37 cellular contexts compared by ENCODE assay signal in genomic region chrX:30317308-30317707, GRCh38. TPM values are rescaled to one million over a fixed set of nuclear protein-coding genes. Genes with fewer than 3 reads are reported as not detected.
"Had no signal": no experiment of that assay in that cellular context is flagged by ENCODE, and none has a peak within 500 bp of the region (broad histone marks: within the 10 kb centered on the region; RNA-seq: fewer than 3 reads in every experiment).

No MANE protein-coding gene starts in this region.

- H3K36me3 ChIP-seq: adrenal gland, esophagus muscularis mucosa, gastroesophageal sphincter, heart right ventricle had no signal

- ATAC-seq: activated CD4-positive, alpha-beta T cell treated with anti-CD3 and anti-CD28 coated beads for 36 hours; activated CD8-positive, alpha-beta memory T cell treated with anti-CD3 and anti-CD28 coated beads, Interleukin-2, amount 10 ng/mL, durations not matched to agents 7 days and 5 days; activated CD8-positive, alpha-beta T cell treated with anti-CD3 and anti-CD28 coated beads, Interleukin-2, amount 10 ng/mL, durations not matched to agents 7 days and 5 days; activated naive CD8-positive, alpha-beta T cell treated with anti-CD3 and anti-CD28 coated beads, Interleukin-2, amount 50 U/mL, for 24 hours; gastroesophageal sphincter; heart right ventricle had no signal

- H3K4me3 ChIP-seq: adrenal gland, coronary artery, dorsolateral prefrontal cortex, esophagus muscularis mucosa, gastroesophageal sphincter, heart right ventricle had no signal

- H3K4me3 Mint-ChIP-seq: activated CD4-positive, alpha-beta memory T cell treated with anti-CD3 and anti-CD28 coated beads for 36 hours; activated CD4-positive, alpha-beta T cell treated with anti-CD3 and anti-CD28 coated beads for 36 hours; activated CD4-positive, alpha-beta T cell treated with anti-CD3 and anti-CD28 coated beads, Interleukin-2, amount 10 ng/mL, durations not matched to agents 24 days and 14 days; activated CD8-positive, alpha-beta memory T cell treated with anti-CD3 and anti-CD28 coated beads, Interleukin-2, amount 10 ng/mL, durations not matched to agents 7 days and 5 days; activated CD8-positive, alpha-beta T cell treated with anti-CD3 and anti-CD28 coated beads, Interleukin-2, amount 10 ng/mL, durations not matched to agents 7 days and 5 days; activated naive CD4-positive, alpha-beta T cell treated with anti-CD3 and anti-CD28 coated beads for 36 hours; activated naive CD4-positive, alpha-beta T cell treated with anti-CD3 and anti-CD28 coated beads, Interleukin-2, amount 50 U/mL, for 24 hours; activated naive CD8-positive, alpha-beta T cell treated with anti-CD3 and anti-CD28 coated beads for 36 hours; activated naive CD8-positive, alpha-beta T cell treated with anti-CD3 and anti-CD28 coated beads, Interleukin-2, amount 50 U/mL, for 24 hours; activated T-helper 1 cell treated with anti-CD3 and anti-CD28 coated beads, Interleukin-12 subunit alpha, Interleukin-12 subunit beta, Interleukin-2, Interleukin-4 antibody, amounts not matched to agents 30 ng/mL and 10 ng/mL and 1 ng/mL, durations not matched to agents 14 hours and 24 hours and 36 hours; brain; central memory CD8-positive, alpha-beta T cell; dendritic cell treated with granulocyte-macrophage colony-stimulating factor and Interleukin-4, amounts not matched to agents 40 ng/mL and 50 ng/mL, for 4 days had no signal

- H3K4me1 Mint-ChIP-seq: activated CD4-positive, alpha-beta T cell treated with anti-CD3 and anti-CD28 coated beads for 36 hours; activated CD4-positive, alpha-beta T cell treated with anti-CD3 and anti-CD28 coated beads, Interleukin-2, amount 10 ng/mL, durations not matched to agents 24 days and 14 days; activated CD8-positive, alpha-beta memory T cell treated with anti-CD3 and anti-CD28 coated beads, Interleukin-2, amount 10 ng/mL, durations not matched to agents 7 days and 5 days; activated naive CD4-positive, alpha-beta T cell treated with anti-CD3 and anti-CD28 coated beads, Interleukin-2, amount 50 U/mL, for 24 hours; activated naive CD8-positive, alpha-beta T cell treated with anti-CD3 and anti-CD28 coated beads for 36 hours; activated naive CD8-positive, alpha-beta T cell treated with anti-CD3 and anti-CD28 coated beads, Interleukin-2, amount 50 U/mL, for 24 hours; brain; central memory CD8-positive, alpha-beta T cell had no signal

- H3K9me3 Mint-ChIP-seq: activated CD4-positive, alpha-beta memory T cell treated with anti-CD3 and anti-CD28 coated beads for 36 hours; activated CD4-positive, alpha-beta T cell treated with anti-CD3 and anti-CD28 coated beads, Interleukin-2, amount 10 ng/mL, durations not matched to agents 24 days and 14 days; activated naive CD4-positive, alpha-beta T cell treated with anti-CD3 and anti-CD28 coated beads for 36 hours; activated naive CD4-positive, alpha-beta T cell treated with anti-CD3 and anti-CD28 coated beads, Interleukin-2, amount 50 U/mL, for 24 hours; activated naive CD8-positive, alpha-beta T cell treated with anti-CD3 and anti-CD28 coated beads for 36 hours; activated naive CD8-positive, alpha-beta T cell treated with anti-CD3 and anti-CD28 coated beads, Interleukin-2, amount 50 U/mL, for 24 hours; activated T-helper 1 cell treated with anti-CD3 and anti-CD28 coated beads, Interleukin-12 subunit alpha, Interleukin-12 subunit beta, Interleukin-2, Interleukin-4 antibody, amounts not matched to agents 30 ng/mL and 10 ng/mL and 1 ng/mL, durations not matched to agents 14 hours and 24 hours and 36 hours; activated T-helper 2 cell treated with anti-CD3 and anti-CD28 coated beads, Interferon-gamma antibody, Interleukin-2, Interleukin-4, amounts not matched to agents 10 μg/mL and 5 μg/mL and 100 μg/mL, durations not matched to agents 14 hours and 24 hours and 36 hours; central memory CD8-positive, alpha-beta T cell; dendritic cell treated with granulocyte-macrophage colony-stimulating factor and Interleukin-4, amounts not matched to agents 40 ng/mL and 50 ng/mL, for 4 days had no signal

- DNase-seq: activated CD4-positive, alpha-beta memory T cell treated with anti-CD3 and anti-CD28 coated beads for 36 hours; activated CD4-positive, alpha-beta T cell treated with anti-CD3 and anti-CD28 coated beads for 36 hours; activated CD4-positive, alpha-beta T cell treated with anti-CD3 and anti-CD28 coated beads, Interleukin-2, amount 10 ng/mL, durations not matched to agents 24 days and 14 days; activated CD4-positive, CD25-positive, alpha-beta regulatory T cell; activated CD4-positive, CD25-positive, alpha-beta regulatory T cell treated with anti-CD3 and anti-CD28 coated beads, Interleukin-2, amount 50 U/mL, for 72 hours; activated CD8-positive, alpha-beta memory T cell treated with anti-CD3 and anti-CD28 coated beads, Interleukin-2, amount 10 ng/mL, durations not matched to agents 7 days and 5 days; activated CD8-positive, alpha-beta memory T cell treated with anti-CD3 and anti-CD28 coated beads, Interleukin-2, amount 50 U/mL, for 4 hours; activated CD8-positive, alpha-beta T cell treated with anti-CD3 and anti-CD28 coated beads, Interleukin-2, amount 10 ng/mL, durations not matched to agents 7 days and 5 days; activated effector memory CD4-positive, alpha-beta T cell treated with anti-CD3 and anti-CD28 coated beads, Interleukin-2, amount 50 U/mL, for 16 hours; activated naive CD4-positive, alpha-beta T cell treated with anti-CD3 and anti-CD28 coated beads for 36 hours; activated naive CD8-positive, alpha-beta T cell treated with anti-CD3 and anti-CD28 coated beads for 36 hours; activated naive CD8-positive, alpha-beta T cell treated with anti-CD3 and anti-CD28 coated beads, Interleukin-2, amount 50 U/mL, for 24 hours; activated T-cell treated with anti-CD3 and anti-CD28 coated beads, Interleukin-2, amount 50 U/mL, for 1 hour; activated T-cell treated with anti-CD3 and anti-CD28 coated beads, Interleukin-2, amount 50 U/mL, for 48 hours; adrenal gland; amygdala; aorta; dorsolateral prefrontal cortex; effector memory CD4-positive, alpha-beta T cell; erythroblast; foreskin melanocyte; heart right ventricle; T-helper 2 cell had no signal

- H3K27ac ChIP-seq: adrenal gland, coronary artery, dorsolateral prefrontal cortex, esophagus muscularis mucosa, gastroesophageal sphincter, heart right ventricle had no signal

- H3K27me3 Mint-ChIP-seq: activated CD4-positive, alpha-beta memory T cell treated with anti-CD3 and anti-CD28 coated beads for 36 hours; activated CD4-positive, alpha-beta T cell treated with anti-CD3 and anti-CD28 coated beads for 36 hours; activated CD4-positive, alpha-beta T cell treated with anti-CD3 and anti-CD28 coated beads, Interleukin-2, amount 10 ng/mL, durations not matched to agents 24 days and 14 days; activated CD8-positive, alpha-beta memory T cell treated with anti-CD3 and anti-CD28 coated beads, Interleukin-2, amount 10 ng/mL, durations not matched to agents 7 days and 5 days; activated naive CD4-positive, alpha-beta T cell treated with anti-CD3 and anti-CD28 coated beads, Interleukin-2, amount 50 U/mL, for 24 hours; activated naive CD8-positive, alpha-beta T cell treated with anti-CD3 and anti-CD28 coated beads for 36 hours; activated naive CD8-positive, alpha-beta T cell treated with anti-CD3 and anti-CD28 coated beads, Interleukin-2, amount 50 U/mL, for 24 hours; central memory CD8-positive, alpha-beta T cell had no signal

- H3K36me3 Mint-ChIP-seq: activated CD4-positive, alpha-beta memory T cell treated with anti-CD3 and anti-CD28 coated beads for 36 hours; activated CD8-positive, alpha-beta memory T cell treated with anti-CD3 and anti-CD28 coated beads, Interleukin-2, amount 10 ng/mL, durations not matched to agents 7 days and 5 days; activated naive CD4-positive, alpha-beta T cell treated with anti-CD3 and anti-CD28 coated beads, Interleukin-2, amount 50 U/mL, for 24 hours; activated naive CD8-positive, alpha-beta T cell treated with anti-CD3 and anti-CD28 coated beads for 36 hours; brain had no signal

- H3K9me3 ChIP-seq: adrenal gland, esophagus muscularis mucosa, gastroesophageal sphincter, heart right ventricle had no signal

- H3K4me1 ChIP-seq: esophagus muscularis mucosa, gastroesophageal sphincter, heart right ventricle had no signal

- FAIRE-seq: bronchial epithelial cell had no signal

- H3K27ac Mint-ChIP-seq: activated CD4-positive, alpha-beta memory T cell treated with anti-CD3 and anti-CD28 coated beads for 36 hours; activated CD4-positive, alpha-beta T cell treated with anti-CD3 and anti-CD28 coated beads for 36 hours; activated CD4-positive, alpha-beta T cell treated with anti-CD3 and anti-CD28 coated beads, Interleukin-2, amount 10 ng/mL, durations not matched to agents 24 days and 14 days; activated CD8-positive, alpha-beta memory T cell treated with anti-CD3 and anti-CD28 coated beads, Interleukin-2, amount 10 ng/mL, durations not matched to agents 7 days and 5 days; activated CD8-positive, alpha-beta T cell treated with anti-CD3 and anti-CD28 coated beads, Interleukin-2, amount 10 ng/mL, durations not matched to agents 7 days and 5 days; activated naive CD4-positive, alpha-beta T cell treated with anti-CD3 and anti-CD28 coated beads for 36 hours; activated naive CD4-positive, alpha-beta T cell treated with anti-CD3 and anti-CD28 coated beads, Interleukin-2, amount 50 U/mL, for 24 hours; activated naive CD8-positive, alpha-beta T cell treated with anti-CD3 and anti-CD28 coated beads for 36 hours; activated naive CD8-positive, alpha-beta T cell treated with anti-CD3 and anti-CD28 coated beads, Interleukin-2, amount 50 U/mL, for 24 hours; activated T-helper 1 cell treated with anti-CD3 and anti-CD28 coated beads, Interleukin-12 subunit alpha, Interleukin-12 subunit beta, Interleukin-2, Interleukin-4 antibody, amounts not matched to agents 30 ng/mL and 10 ng/mL and 1 ng/mL, durations not matched to agents 14 hours and 24 hours and 36 hours; activated T-helper 2 cell treated with anti-CD3 and anti-CD28 coated beads, Interferon-gamma antibody, Interleukin-2, Interleukin-4, amounts not matched to agents 10 μg/mL and 5 μg/mL and 100 μg/mL, durations not matched to agents 14 hours and 24 hours and 36 hours; brain; dendritic cell treated with granulocyte-macrophage colony-stimulating factor and Interleukin-4, amounts not matched to agents 40 ng/mL and 50 ng/mL, for 4 days had no signal

- H3K27me3 ChIP-seq: adrenal gland, esophagus muscularis mucosa, gastroesophageal sphincter had no signal

RNA-seq across cellular contexts. Expression of gene NR0B1, which starts 8.1 kb away (rescaled TPM):
- total RNA-seq: activated CD4-positive, alpha-beta memory T cell treated with anti-CD3 and anti-CD28 coated beads for 36 hours; activated CD4-positive, alpha-beta T cell treated with anti-CD3 and anti-CD28 coated beads for 36 hours; activated CD4-positive, alpha-beta T cell treated with anti-CD3 and anti-CD28 coated beads, Interleukin-2, amount 10 ng/mL, durations not matched to agents 24 days and 14 days; activated CD8-positive, alpha-beta memory T cell treated with anti-CD3 and anti-CD28 coated beads for 36 hours; activated CD8-positive, alpha-beta memory T cell treated with anti-CD3 and anti-CD28 coated beads, Interleukin-2, amount 10 ng/mL, durations not matched to agents 7 days and 5 days; activated CD8-positive, alpha-beta T cell treated with anti-CD3 and anti-CD28 coated beads, Interleukin-2, amount 10 ng/mL, durations not matched to agents 7 days and 5 days; activated naive CD4-positive, alpha-beta T cell treated with anti-CD3 and anti-CD28 coated beads for 36 hours; activated naive CD8-positive, alpha-beta T cell treated with anti-CD3 and anti-CD28 coated beads for 36 hours; activated T-helper 1 cell treated with anti-CD3 and anti-CD28 coated beads, Interleukin-12 subunit alpha, Interleukin-12 subunit beta, Interleukin-2, Interleukin-4 antibody, amounts not matched to agents 30 ng/mL and 10 ng/mL and 1 ng/mL, durations not matched to agents 14 hours and 24 hours and 36 hours; activated T-helper 2 cell treated with anti-CD3 and anti-CD28 coated beads, Interferon-gamma antibody, Interleukin-2, Interleukin-4, amounts not matched to agents 10 μg/mL and 5 μg/mL and 100 μg/mL, durations not matched to agents 14 hours and 24 hours and 36 hours; aorta; cardiac septum; esophagus muscularis mucosa; fibroblast of villous mesenchyme; gastroesophageal sphincter; heart right ventricle; T-helper 1 cell treated with Interleukin-12 subunit alpha and Interleukin-12 subunit beta and Interleukin-4 antibody, amounts not matched to agents 30 ng/mL and 1 ng/mL, for 36 hours had no signal
- polyA plus RNA-seq: heart right ventricle had no signal
